In genomic region chr11:280762-281485, GRCh38 we compare ENCODE assay signal across 9 cellular contexts. TPM values are rescaled to one million over a fixed set of nuclear protein-coding genes. Genes with fewer than 3 reads are reported as not detected.
DNase-seq lines count a peak whose midpoint lies in the region; ATAC-seq and TF ChIP-seq lines count a peak whose summit lies in the region.
"Had no signal": no experiment of that assay in that cellular context is flagged by ENCODE, and none has a peak within 500 bp of the region (broad histone marks: within the 10 kb centered on the region; RNA-seq: fewer than 3 reads in every experiment).

No MANE protein-coding gene starts in this region.

- H3K36me3 Mint-ChIP-seq in immature natural killer cell: peaks cover 4 to 9% (median 4%) of the 10 kb centered on the region in 3 donors

- H3K27ac ChIP-seq in stomach: peak overlapping the region in 2 of 5 donors; percentile 16 to 59

- peaks cover 10 to 20% (median 14%) of the 10 kb centered on the region in 3 donors for H3K27me3 Mint-ChIP-seq in immature natural killer cell (ENCODE audit: low read depth in 3 of 3)

- H3K4me3 ChIP-seq in stomach: peak overlapping the region; percentile 17 to 47 (median 42)

- no peak for TF ChIP-seq POLR2A in stomach (IDR thresholded peaks at IDR 0.05)

- H3K27ac Mint-ChIP-seq in immature natural killer cell: peak overlapping the region in 3 of 6 donors; percentile 36 to 76 (median 66)

- peak overlapping the region; percentile 79 to 86 (median 82) for H3K4me3 Mint-ChIP-seq in immature natural killer cell

- 6 to 10% (median 9%) methylated on average over 34 to 71 of the region's 71 CpGs for WGBS in stomach, 5 donors

- DNase-seq in activated gamma-delta T cell treated with Interleukin-2 at 50 U/mL for 16 hours (peak; percentile 31), activated gamma-delta T cell (lab: John Stamatoyannopoulos, UW) (no peak), immature natural killer cell (peak; percentile 35 to 56 (median 52)), stomach (no peak), hippocampal formation (lab: John Stamatoyannopoulos, UW) (no peak), NCI-H510A treated with DMSO at 0.1 percent for 48 hours (lab: John Stamatoyannopoulos, UW) (no peak)
- DNase-seq in activated CD8-positive, alpha-beta memory T cell treated with anti-CD3 and anti-CD28 coated beads, Interleukin-2, amount 50 U/mL, for 48 hours: peak; percentile 73

- no peak for TF ChIP-seq CTCF in stomach (IDR thresholded peaks at IDR 0.05)

- peaks cover 36 to 85% (median 65%) of the 10 kb centered on the region in 3 donors for H3K27me3 ChIP-seq in stomach

- no peaks in the 10 kb centered on the region for H3K36me3 ChIP-seq in stomach

- H3K4me1 ChIP-seq in stomach: peaks cover 19 to 39% (median 31%) of the 10 kb centered on the region in 4 donors

- no peaks in the 10 kb centered on the region for H3K9me3 Mint-ChIP-seq in immature natural killer cell

- no peaks in the 10 kb centered on the region for H3K9me3 ChIP-seq in stomach

- ATAC-seq in HG02759 (IDR thresholded peaks at IDR 0.05; ENCODE audit: unreplicated experiment): no peak

- intact Hi-C loops in stomach (cut with DNase I; ENCODE audit: low total_unique reads): no loop called here

- no peak for TF ChIP-seq EP300 in stomach (IDR thresholded peaks at IDR 0.05)

- H3K4me1 Mint-ChIP-seq in immature natural killer cell: peaks cover 46 to 57% of the 10 kb centered on the region in 2 donors

RNA-seq across cellular contexts. Expression of gene NLRP6, which starts 2.7 kb away (rescaled TPM):
- 1 to 10 TPM in 2 of 3 donors, not detected in 1; 1.6 to 5.1 TPM for polyA plus RNA-seq in immature natural killer cell
- 1 to 10 TPM in 1 of 5 donors, under 1 TPM in 2, not detected in 2; 0.45 to 3.6 (median 0.55) TPM for total RNA-seq in stomach
- polyA plus RNA-seq in stomach: under 1 TPM in 2 of 3 donors, not detected in 1; 0.08 to 0.12 TPM
- polyA plus RNA-seq: BJ had no signal

RNA-seq across cellular contexts. Expression of gene PGGHG, which starts 8.0 kb away (rescaled TPM):
- polyA plus RNA-seq in immature natural killer cell: 10 to 100 TPM in 2 of 3 donors, 1 to 10 TPM in 1; 8.1 to 17.4 (median 11.4) TPM
- 10 to 100 TPM in 4 of 5 donors, 1 to 10 TPM in 1; 3.5 to 34.8 (median 11.9) TPM for total RNA-seq in stomach
- polyA plus RNA-seq in stomach: 10 to 100 TPM; 14.4 to 44.0 (median 20.7) TPM

RNA-seq across cellular contexts. Expression of gene IFITM5, which starts 18.4 kb away (rescaled TPM):
- polyA plus RNA-seq in immature natural killer cell (not detected), stomach (not detected)
- under 1 TPM in 1 of 5 donors, not detected in 4; 0.73 TPM for total RNA-seq in stomach
- polyA plus RNA-seq: BJ had no signal

RNA-seq across cellular contexts. Expression of gene IFITM2, which starts 26.7 kb away (rescaled TPM):
- polyA plus RNA-seq in immature natural killer cell (1,000 to 10,000 TPM; 4,348 to 7,867 (median 6,958) TPM), stomach (100 to 1,000 TPM; 276 to 394 (median 344) TPM)
- total RNA-seq in stomach: 10 to 100 TPM in 4 of 5 donors, 1 to 10 TPM in 1; 8.8 to 61.7 (median 12.9) TPM

RNA-seq across cellular contexts. Expression of gene IFITM1, which starts 32.9 kb away (rescaled TPM):
- polyA plus RNA-seq in immature natural killer cell (1,000 to 10,000 TPM; 2,792 to 4,533 (median 3,562) TPM), stomach (100 to 1,000 TPM in 2 of 3 donors, 10 to 100 TPM in 1; 79.9 to 224 (median 119) TPM)
- total RNA-seq in stomach: 10 to 100 TPM in 4 of 5 donors, 1 to 10 TPM in 1; 7.0 to 59.8 (median 17.3) TPM

Comparison
In these comparisons a context has a peak if more than half of its experiments do, and no peak if none do; other contexts are left out.
1. DNase-seq: peak in activated gamma-delta T cell treated with Interleukin-2 at 50 U/mL for 16 hours (single experiment), activated CD8-positive, alpha-beta memory T cell treated with anti-CD3 and anti-CD28 coated beads, Interleukin-2, amount 50 U/mL, for 48 hours (single experiment) and immature natural killer cell (3 of 3); none in activated gamma-delta T cell (single experiment), stomach (single experiment), hippocampal formation (0 of 2) and NCI-H510A treated with DMSO at 0.1 percent for 48 hours (single experiment).